ENCODE assay signal across 5 cellular contexts in the genomic region with DNA sequence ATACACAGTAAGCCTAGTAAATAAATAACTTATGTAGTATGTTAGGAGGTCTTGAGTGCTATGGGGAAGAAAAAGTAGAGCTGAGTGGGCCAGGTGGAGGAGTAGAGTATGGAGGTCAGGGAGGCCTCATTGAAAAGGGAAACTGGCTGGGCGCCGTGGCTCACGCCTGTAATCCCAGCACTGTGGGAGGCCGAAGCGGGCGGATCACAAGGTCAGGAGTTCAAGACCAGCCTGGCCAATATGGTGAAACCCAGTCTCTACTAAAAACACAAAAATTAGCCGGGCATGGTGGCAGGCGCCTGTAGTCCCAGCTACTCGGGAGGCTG. TPM values are rescaled to one million over a fixed set of nuclear protein-coding genes. Genes with fewer than 3 reads are reported as not detected.
"Had no signal": no experiment of that assay in that cellular context is flagged by ENCODE, and none has a peak within 500 bp of the region (broad histone marks: within the 10 kb centered on the region; RNA-seq: fewer than 3 reads in every experiment).

No MANE protein-coding gene starts in this region.

RNA-seq across cellular contexts. Expression of gene RTN4RL2, which starts 15.3 kb away (rescaled TPM):
- total RNA-seq: IMR-90 had no signal

RNA-seq across cellular contexts. Expression of gene SLC43A3, which starts 18.1 kb away (rescaled TPM):
- total RNA-seq: HT-29, NCI-H460 had no signal

RNA-seq across cellular contexts. Expression of gene PRG2, which starts 54.6 kb away (rescaled TPM):
- total RNA-seq: HT-29, IMR-90, NCI-H460, SK-MEL-5 had no signal
- polyA plus RNA-seq: IMR-90, SK-N-SH had no signal
